Comparison of ENCODE assay signal across 1 cellular context in the genomic region with DNA sequence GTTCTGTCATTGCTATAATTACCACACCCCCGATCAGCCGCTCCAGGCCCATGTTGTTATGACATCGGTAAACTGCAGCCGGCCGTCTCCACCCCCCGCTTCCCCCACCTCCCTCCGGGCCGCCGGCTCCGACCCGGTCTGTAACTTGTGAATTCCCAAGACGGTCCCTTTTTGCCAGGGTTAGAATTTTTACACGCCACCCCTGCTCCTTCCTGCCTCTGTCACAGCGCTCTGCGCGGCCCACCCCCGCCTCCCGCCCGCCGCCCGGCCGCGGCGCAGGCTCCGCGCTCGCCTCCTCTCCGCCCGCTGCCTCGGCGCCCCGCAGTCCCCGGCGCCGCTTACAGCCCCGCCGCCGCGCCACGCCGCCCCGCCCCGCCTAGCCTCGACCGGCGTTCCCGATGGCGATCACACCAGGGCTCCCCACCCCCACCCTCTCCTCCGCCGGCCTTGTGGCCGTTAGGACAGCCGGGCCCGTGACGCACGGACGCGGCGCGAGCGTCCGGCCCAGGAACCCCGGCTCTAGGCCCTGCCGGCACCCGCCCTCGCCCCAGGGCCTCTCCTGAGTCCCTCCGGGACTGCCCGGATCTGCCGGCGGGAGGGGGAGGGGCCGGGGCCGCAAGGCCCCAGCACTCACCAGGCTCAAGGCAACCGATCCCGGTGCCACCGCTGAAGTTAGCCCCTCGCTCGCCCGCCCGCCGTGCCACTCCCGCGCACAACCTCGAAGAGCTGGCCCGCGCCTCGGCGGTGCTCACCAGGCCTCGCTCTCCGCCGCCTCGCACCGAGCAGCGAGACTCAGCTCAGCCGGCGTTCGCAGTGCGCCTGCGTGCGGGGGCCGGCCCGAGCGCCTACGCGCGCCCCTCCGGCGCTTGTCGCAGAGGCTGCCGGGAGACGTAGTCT.
TF ChIP-seq lines count a peak whose summit lies in the region.

KPNA1 (minus strand) TSS at position 817 of the 897 bp plus-strand sequence. CDS start 18,374 bp downstream, outside the sequence.

TF ChIP-seq in HepG2, 621 proteins besides CTCF, POLR2A, EP300 and RAD21 (continued from another document and continues in another):
- TF ChIP-seq, protein P1, sequence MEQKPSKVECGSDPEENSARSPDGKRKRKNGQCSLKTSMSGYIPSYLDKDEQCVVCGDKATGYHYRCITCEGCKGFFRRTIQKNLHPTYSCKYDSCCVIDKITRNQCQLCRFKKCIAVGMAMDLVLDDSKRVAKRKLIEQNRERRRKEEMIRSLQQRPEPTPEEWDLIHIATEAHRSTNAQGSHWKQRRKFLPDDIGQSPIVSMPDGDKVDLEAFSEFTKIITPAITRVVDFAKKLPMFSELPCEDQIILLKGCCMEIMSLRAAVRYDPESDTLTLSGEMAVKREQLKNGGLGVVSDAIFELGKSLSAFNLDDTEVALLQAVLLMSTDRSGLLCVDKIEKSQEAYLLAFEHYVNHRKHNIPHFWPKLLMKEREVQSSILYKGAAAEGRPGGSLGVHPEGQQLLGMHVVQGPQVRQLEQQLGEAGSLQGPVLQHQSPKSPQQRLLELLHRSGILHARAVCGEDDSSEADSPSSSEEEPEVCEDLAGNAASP (CRISPR knock-in tag; IDR thresholded peaks at IDR 0.05; ENCODE audit: borderline replicate concordance), result 0 out of 2 replicates have a peak, but pooled peaks have one; percentile 12
- TF ChIP-seq SETDB1 (CRISPR knock-in tag; IDR thresholded peaks at IDR 0.05; ENCODE audit: borderline replicate concordance) (no peak), KAT8 (CRISPR knock-in tag; IDR thresholded peaks at IDR 0.05) (peak; percentile 71), HNRNPLL (IDR thresholded peaks at IDR 0.05; ENCODE audit: low read depth, low read length, poor library complexity, severe bottlenecking) (peak; percentile 56), ZNF713 (CRISPR knock-in tag; IDR thresholded peaks at IDR 0.05) (no peak), E2F1 (CRISPR knock-in tag; IDR thresholded peaks at IDR 0.05) (peak; percentile 31; the same call in 1 of the 2 replicates), BRCA1 (CRISPR knock-in tag; IDR thresholded peaks at IDR 0.05) (no peak), GTF3A (CRISPR knock-in tag; conservative IDR thresholded peaks at IDR 0.05) (no peak), ZNF800 (CRISPR knock-in tag; IDR thresholded peaks at IDR 0.05) (0 out of 2 replicates have a peak, but pooled peaks have one; percentile 55), ZNF564 (CRISPR knock-in tag; IDR thresholded peaks at IDR 0.05) (peak; percentile 56; the same call in 1 of the 2 replicates), NFKBIZ (CRISPR knock-in tag; IDR thresholded peaks at IDR 0.05) (no peak), ZNF101 (CRISPR knock-in tag; IDR thresholded peaks at IDR 0.05; ENCODE audit: borderline replicate concordance, low read depth) (no peak), ATF5 (CRISPR knock-in tag; IDR thresholded peaks at IDR 0.05; ENCODE audit: low read depth) (no peak), ZNF530 (CRISPR knock-in tag; IDR thresholded peaks at IDR 0.05; ENCODE audit: low read depth) (peak; percentile 26; the same call in 1 of the 2 replicates), ZNF263 (CRISPR knock-in tag; IDR thresholded peaks at IDR 0.05) (peak; percentile 67), ZFP82 (CRISPR knock-in tag; IDR thresholded peaks at IDR 0.05; ENCODE audit: borderline replicate concordance) (peak; percentile 54; the same call in 1 of the 2 replicates), IKZF1 (IDR thresholded peaks at IDR 0.05) (no peak), PRDM4 (CRISPR knock-in tag; IDR thresholded peaks at IDR 0.05; ENCODE audit: borderline replicate concordance) (no peak), FOXM1 (CRISPR knock-in tag; IDR thresholded peaks at IDR 0.05) (0 out of 2 replicates have a peak, but pooled peaks have one; percentile 72), NCOA1 (CRISPR knock-in tag; IDR thresholded peaks at IDR 0.05) (peak; percentile 97), RBAK (CRISPR knock-in tag; IDR thresholded peaks at IDR 0.05) (no peak), MYC (CRISPR knock-in tag; IDR thresholded peaks at IDR 0.05; ENCODE audit: borderline replicate concordance) (0 out of 2 replicates have a peak, but pooled peaks have one; percentile 29), HOXA7 (CRISPR knock-in tag; IDR thresholded peaks at IDR 0.05) (0 out of 2 replicates have a peak, but pooled peaks have one; percentile 63), DRAP1 (CRISPR knock-in tag; IDR thresholded peaks at IDR 0.05) (0 out of 2 replicates have a peak, but pooled peaks have one; percentile 13), SMARCE1 (IDR thresholded peaks at IDR 0.05; ENCODE audit: borderline replicate concordance) (no peak), SATB2 (CRISPR knock-in tag; IDR thresholded peaks at IDR 0.05) (0 out of 2 replicates have a peak, but pooled peaks have one; percentile 26), NFE2L1 (CRISPR knock-in tag; IDR thresholded peaks at IDR 0.05; ENCODE audit: borderline replicate concordance) (no peak), ZNF10 (CRISPR knock-in tag; IDR thresholded peaks at IDR 0.05; ENCODE audit: borderline replicate concordance, low read depth) (no peak), ZNF780A (CRISPR knock-in tag; IDR thresholded peaks at IDR 0.05) (peak; percentile 92; the same call in 1 of the 2 replicates), JARID2 (CRISPR knock-in tag; IDR thresholded peaks at IDR 0.05; ENCODE audit: insufficient replicate concordance) (no peak), FOXP4 (CRISPR knock-in tag; IDR thresholded peaks at IDR 0.05) (peak; percentile 24; the same call in 1 of the 2 replicates), DPF2 (CRISPR knock-in tag; IDR thresholded peaks at IDR 0.05; ENCODE audit: borderline replicate concordance, low read depth) (no peak), AKAP8 (CRISPR knock-in tag; IDR thresholded peaks at IDR 0.05) (0 out of 2 replicates have a peak, but pooled peaks have one; percentile 27), RNF2 (conservative IDR thresholded peaks at IDR 0.05; ENCODE audit: low read depth) (peak; percentile 83; the same call in 1 of the 2 replicates), MLXIP (CRISPR knock-in tag; IDR thresholded peaks at IDR 0.05; ENCODE audit: borderline replicate concordance) (no peak), ZNF33A (CRISPR knock-in tag; IDR thresholded peaks at IDR 0.05; ENCODE audit: borderline replicate concordance) (no peak), ZFY (CRISPR knock-in tag; IDR thresholded peaks at IDR 0.05) (peak; percentile 98), HNRNPL (IDR thresholded peaks at IDR 0.05; ENCODE audit: low read depth, low read length) (no peak), HOXD1 (CRISPR knock-in tag; IDR thresholded peaks at IDR 0.05) (peak; percentile 67), NFYB (CRISPR knock-in tag; IDR thresholded peaks at IDR 0.05) (no peak), MIER2 (CRISPR knock-in tag; IDR thresholded peaks at IDR 0.05) (no peak)
